In genomic region chr16:4520913-4521312, GRCh38 we compare ENCODE assay signal across 16 cellular contexts. TPM values are rescaled to one million over a fixed set of nuclear protein-coding genes. Genes with fewer than 3 reads are reported as not detected.
A peak's percentile ranks its signal among the peaks of the same experiment; 100 is the strongest.
DNase-seq lines count a peak whose midpoint lies in the region; ATAC-seq and TF ChIP-seq lines count a peak whose summit lies in the region.
"Had no signal": no experiment of that assay in that cellular context is flagged by ENCODE, and none has a peak within 500 bp of the region (broad histone marks: within the 10 kb centered on the region; RNA-seq: fewer than 3 reads in every experiment).

No MANE protein-coding gene starts in this region.

- POLR2A ChIA-PET in activated CD4-positive, alpha-beta T cell treated with anti-CD3 and anti-CD28 coated beads for 36 hours (lab: Charles Lee) = no interaction called here
- POLR2A ChIA-PET in activated CD8-positive, alpha-beta T cell treated with anti-CD3 and anti-CD28 coated beads, Interleukin-2, amount 10 ng/mL, durations not matched to agents 7 days and 5 days (lab: Charles Lee) = no interaction called here

- peaks cover 13% of the 10 kb centered on the region for H3K4me1 Mint-ChIP-seq in activated CD4-positive, alpha-beta T cell treated with anti-CD3 and anti-CD28 coated beads for 36 hours
- H3K4me1 Mint-ChIP-seq in brain = peaks cover 75% of the 10 kb centered on the region
- peaks cover 29% of the 10 kb centered on the region for H3K4me1 Mint-ChIP-seq in activated CD8-positive, alpha-beta T cell treated with anti-CD3 and anti-CD28 coated beads, Interleukin-2, amount 10 ng/mL, durations not matched to agents 7 days and 5 days (ENCODE audit: low read depth)
- H3K4me1 Mint-ChIP-seq in stimulated activated memory B cell treated with anti-CD40 and anti-IgM and Interleukin-4, amounts not matched to agents 10 μg/mL and 1 μg/mL and 100 μg/mL, for 72 hours = peaks cover 12% of the 10 kb centered on the region

- H3K36me3 Mint-ChIP-seq in activated CD4-positive, alpha-beta T cell treated with anti-CD3 and anti-CD28 coated beads for 36 hours (ENCODE audit: low read depth) = no peaks in the 10 kb centered on the region
- H3K36me3 Mint-ChIP-seq in brain = peaks cover 14% of the 10 kb centered on the region
- peaks cover 15% of the 10 kb centered on the region for H3K36me3 Mint-ChIP-seq in activated CD8-positive, alpha-beta T cell treated with anti-CD3 and anti-CD28 coated beads, Interleukin-2, amount 10 ng/mL, durations not matched to agents 7 days and 5 days (ENCODE audit: low read depth)
- H3K36me3 Mint-ChIP-seq in stimulated activated memory B cell treated with anti-CD40 and anti-IgM and Interleukin-4, amounts not matched to agents 10 μg/mL and 1 μg/mL and 100 μg/mL, for 72 hours = peaks cover 15% of the 10 kb centered on the region

- no peak for DNase-seq in activated CD4-positive, alpha-beta T cell treated with anti-CD3 and anti-CD28 coated beads for 36 hours
- DNase-seq in activated CD4-positive, alpha-beta T cell treated with anti-CD3 and anti-CD28 coated beads for 48 hours = no peak
- DNase-seq in foreskin fibroblast (peak; percentile 27 to 60), SIG-M5 treated with dmso at 0.1 percent for 504 hours (lab: John Stamatoyannopoulos, UW; ENCODE audit: unreplicated experiment) (no peak)
- DNase-seq in activated CD8-positive, alpha-beta T cell treated with anti-CD3 and anti-CD28 coated beads, Interleukin-2, amount 10 ng/mL, durations not matched to agents 7 days and 5 days = no peak
- DNase-seq: CD8-positive, alpha-beta memory T cell; DMS79 treated with DMSO at 0.1 percent for 48 hours; MM.1S; NCI-H1105; NCI-H1694; NCI-H524 treated with DMSO at 0.1 percent for 48 hours had no signal

- no peak overlapping the region for H3K4me3 Mint-ChIP-seq in activated CD4-positive, alpha-beta T cell treated with anti-CD3 and anti-CD28 coated beads for 36 hours
- H3K4me3 Mint-ChIP-seq in brain = no peak overlapping the region
- no peak overlapping the region for H3K4me3 Mint-ChIP-seq in activated CD8-positive, alpha-beta T cell treated with anti-CD3 and anti-CD28 coated beads, Interleukin-2, amount 10 ng/mL, durations not matched to agents 7 days and 5 days
- H3K4me3 Mint-ChIP-seq in stimulated activated memory B cell treated with anti-CD40 and anti-IgM and Interleukin-4, amounts not matched to agents 10 μg/mL and 1 μg/mL and 100 μg/mL, for 72 hours = no peak overlapping the region
- H3K4me3 Mint-ChIP-seq: CD8-positive, alpha-beta memory T cell had no signal

- H3K27ac ChIP-seq in temporal lobe (ENCODE audit: low read depth, low read length) = peak overlapping the region; percentile 40
- H3K27ac ChIP-seq: 22Rv1, BLaER1 had no signal

- H3K4me3 ChIP-seq in foreskin fibroblast (ENCODE audit: low read depth in 1 of 2, low read length in 2 of 2) = no peak overlapping the region
- H3K4me3 ChIP-seq: BLaER1 had no signal

- no peaks in the 10 kb centered on the region for H3K9me3 Mint-ChIP-seq in activated CD4-positive, alpha-beta T cell treated with anti-CD3 and anti-CD28 coated beads for 36 hours (ENCODE audit: low read depth)
- H3K9me3 Mint-ChIP-seq in brain = no peaks in the 10 kb centered on the region
- no peaks in the 10 kb centered on the region for H3K9me3 Mint-ChIP-seq in activated CD8-positive, alpha-beta T cell treated with anti-CD3 and anti-CD28 coated beads, Interleukin-2, amount 10 ng/mL, durations not matched to agents 7 days and 5 days (ENCODE audit: insufficient read depth)
- H3K9me3 Mint-ChIP-seq in stimulated activated memory B cell treated with anti-CD40 and anti-IgM and Interleukin-4, amounts not matched to agents 10 μg/mL and 1 μg/mL and 100 μg/mL, for 72 hours = no peaks in the 10 kb centered on the region
- H3K9me3 Mint-ChIP-seq: CD8-positive, alpha-beta memory T cell had no signal

- intact Hi-C loops in activated CD4-positive, alpha-beta T cell treated with anti-CD3 and anti-CD28 coated beads for 36 hours (cut with DNase I, micrococcal nuclease) = no loop called here

- CTCF ChIA-PET in activated CD4-positive, alpha-beta T cell treated with anti-CD3 and anti-CD28 coated beads for 36 hours (lab: Charles Lee) = interaction anchor here (1.2 kb wide), 1 partner anchor 28 kb away, joined by 3 read pairs; no protein-coding TSS in a partner anchor
- CTCF ChIA-PET in activated CD8-positive, alpha-beta T cell treated with anti-CD3 and anti-CD28 coated beads, Interleukin-2, amount 10 ng/mL, durations not matched to agents 7 days and 5 days (lab: Charles Lee) = interaction anchor here (7.6 kb wide), 1 partner anchor 15 kb away, joined by 40 read pairs; no protein-coding TSS in a partner anchor

- H3K27me3 Mint-ChIP-seq in activated CD4-positive, alpha-beta T cell treated with anti-CD3 and anti-CD28 coated beads for 36 hours = no peaks in the 10 kb centered on the region
- no peaks in the 10 kb centered on the region for H3K27me3 Mint-ChIP-seq in brain
- no peaks in the 10 kb centered on the region for H3K27me3 Mint-ChIP-seq in activated CD8-positive, alpha-beta T cell treated with anti-CD3 and anti-CD28 coated beads, Interleukin-2, amount 10 ng/mL, durations not matched to agents 7 days and 5 days (ENCODE audit: low read depth)
- no peaks in the 10 kb centered on the region for H3K27me3 Mint-ChIP-seq in stimulated activated memory B cell treated with anti-CD40 and anti-IgM and Interleukin-4, amounts not matched to agents 10 μg/mL and 1 μg/mL and 100 μg/mL, for 72 hours
- H3K27me3 Mint-ChIP-seq: CD8-positive, alpha-beta memory T cell had no signal

- no peak for ATAC-seq in activated CD4-positive, alpha-beta T cell treated with anti-CD3 and anti-CD28 coated beads for 36 hours
- no peak for ATAC-seq in activated CD8-positive, alpha-beta T cell treated with anti-CD3 and anti-CD28 coated beads, Interleukin-2, amount 10 ng/mL, durations not matched to agents 7 days and 5 days
- ATAC-seq in stimulated activated memory B cell treated with anti-CD40 and anti-IgM and Interleukin-4, amounts not matched to agents 10 μg/mL and 1 μg/mL and 100 μg/mL, for 72 hours = no peak

- no peak for TF ChIP-seq CTCF in brain (conservative IDR thresholded peaks at IDR 0.05)
- TF ChIP-seq CTCF in foreskin fibroblast (IDR thresholded peaks at IDR 0.05; ENCODE audit: low read depth, low read length) = no peak

- H3K27ac Mint-ChIP-seq in activated CD4-positive, alpha-beta T cell treated with anti-CD3 and anti-CD28 coated beads for 36 hours = peak overlapping the region; percentile 19
- peak overlapping the region; percentile 69 to 99 (median 99) for H3K27ac Mint-ChIP-seq in brain
- H3K27ac Mint-ChIP-seq in activated CD8-positive, alpha-beta T cell treated with anti-CD3 and anti-CD28 coated beads, Interleukin-2, amount 10 ng/mL, durations not matched to agents 7 days and 5 days = no peak overlapping the region
- H3K27ac Mint-ChIP-seq in stimulated activated memory B cell treated with anti-CD40 and anti-IgM and Interleukin-4, amounts not matched to agents 10 μg/mL and 1 μg/mL and 100 μg/mL, for 72 hours = no peak overlapping the region

RNA-seq across cellular contexts. Expression of gene CDIP1, which starts 17.7 kb away (rescaled TPM):
- 10 to 100 TPM; 28.3 to 30.2 TPM for total RNA-seq in activated CD4-positive, alpha-beta T cell treated with anti-CD3 and anti-CD28 coated beads for 36 hours
- 161 TPM for polyA plus RNA-seq in brain (ENCODE audit: insufficient read depth, low read depth, low replicate concordance)
- total RNA-seq in temporal lobe = 10.8 TPM
- 10 to 100 TPM; 44.0 to 48.7 TPM for total RNA-seq in activated CD8-positive, alpha-beta T cell treated with anti-CD3 and anti-CD28 coated beads, Interleukin-2, amount 10 ng/mL, durations not matched to agents 7 days and 5 days

RNA-seq across cellular contexts. Expression of gene C16orf96, which starts 35.2 kb away (rescaled TPM):
- under 1 TPM; 0.09 to 0.18 TPM for total RNA-seq in activated CD4-positive, alpha-beta T cell treated with anti-CD3 and anti-CD28 coated beads for 36 hours
- polyA plus RNA-seq in brain (ENCODE audit: insufficient read depth, low read depth, low replicate concordance) = 0.90 TPM
- total RNA-seq in temporal lobe = 0.25 TPM
- under 1 TPM; 0.13 TPM for total RNA-seq in activated CD8-positive, alpha-beta T cell treated with anti-CD3 and anti-CD28 coated beads, Interleukin-2, amount 10 ng/mL, durations not matched to agents 7 days and 5 days

RNA-seq across cellular contexts. Expression of gene HMOX2, which starts 44.7 kb away (rescaled TPM):
- total RNA-seq in activated CD4-positive, alpha-beta T cell treated with anti-CD3 and anti-CD28 coated beads for 36 hours = 10 to 100 TPM; 67.7 to 80.2 TPM
- polyA plus RNA-seq in brain (ENCODE audit: insufficient read depth, low read depth, low replicate concordance) = 123 TPM
- total RNA-seq in temporal lobe = 30.0 TPM
- 10 to 100 TPM; 92.6 to 97.4 TPM for total RNA-seq in activated CD8-positive, alpha-beta T cell treated with anti-CD3 and anti-CD28 coated beads, Interleukin-2, amount 10 ng/mL, durations not matched to agents 7 days and 5 days

RNA-seq across cellular contexts. Expression of gene NMRAL1, which starts 46.5 kb away (rescaled TPM):
- 10 to 100 TPM; 27.1 to 29.5 TPM for total RNA-seq in activated CD4-positive, alpha-beta T cell treated with anti-CD3 and anti-CD28 coated beads for 36 hours
- polyA plus RNA-seq in brain (ENCODE audit: insufficient read depth, low read depth, low replicate concordance) = 116 TPM
- total RNA-seq in temporal lobe = 39.1 TPM
- 10 to 100 TPM; 53.6 to 55.6 TPM for total RNA-seq in activated CD8-positive, alpha-beta T cell treated with anti-CD3 and anti-CD28 coated beads, Interleukin-2, amount 10 ng/mL, durations not matched to agents 7 days and 5 days

Comparison
In these comparisons a context has a peak if more than half of its experiments do, and no peak if none do; other contexts are left out.
1. DNase-seq: peak in foreskin fibroblast (2 of 2); none in activated CD4-positive, alpha-beta T cell treated with anti-CD3 and anti-CD28 coated beads for 36 hours (single experiment), activated CD4-positive, alpha-beta T cell treated with anti-CD3 and anti-CD28 coated beads for 48 hours (single experiment), activated CD8-positive, alpha-beta T cell treated with anti-CD3 and anti-CD28 coated beads, Interleukin-2, amount 10 ng/mL, durations not matched to agents 7 days and 5 days (single experiment) and SIG-M5 treated with dmso at 0.1 percent for 504 hours (single experiment).
2. H3K27ac Mint-ChIP-seq: peak in activated CD4-positive, alpha-beta T cell treated with anti-CD3 and anti-CD28 coated beads for 36 hours (single experiment) and brain (5 of 5); none in activated CD8-positive, alpha-beta T cell treated with anti-CD3 and anti-CD28 coated beads, Interleukin-2, amount 10 ng/mL, durations not matched to agents 7 days and 5 days (single experiment) and stimulated activated memory B cell treated with anti-CD40 and anti-IgM and Interleukin-4, amounts not matched to agents 10 μg/mL and 1 μg/mL and 100 μg/mL, for 72 hours (single experiment).